In the genomic region with DNA sequence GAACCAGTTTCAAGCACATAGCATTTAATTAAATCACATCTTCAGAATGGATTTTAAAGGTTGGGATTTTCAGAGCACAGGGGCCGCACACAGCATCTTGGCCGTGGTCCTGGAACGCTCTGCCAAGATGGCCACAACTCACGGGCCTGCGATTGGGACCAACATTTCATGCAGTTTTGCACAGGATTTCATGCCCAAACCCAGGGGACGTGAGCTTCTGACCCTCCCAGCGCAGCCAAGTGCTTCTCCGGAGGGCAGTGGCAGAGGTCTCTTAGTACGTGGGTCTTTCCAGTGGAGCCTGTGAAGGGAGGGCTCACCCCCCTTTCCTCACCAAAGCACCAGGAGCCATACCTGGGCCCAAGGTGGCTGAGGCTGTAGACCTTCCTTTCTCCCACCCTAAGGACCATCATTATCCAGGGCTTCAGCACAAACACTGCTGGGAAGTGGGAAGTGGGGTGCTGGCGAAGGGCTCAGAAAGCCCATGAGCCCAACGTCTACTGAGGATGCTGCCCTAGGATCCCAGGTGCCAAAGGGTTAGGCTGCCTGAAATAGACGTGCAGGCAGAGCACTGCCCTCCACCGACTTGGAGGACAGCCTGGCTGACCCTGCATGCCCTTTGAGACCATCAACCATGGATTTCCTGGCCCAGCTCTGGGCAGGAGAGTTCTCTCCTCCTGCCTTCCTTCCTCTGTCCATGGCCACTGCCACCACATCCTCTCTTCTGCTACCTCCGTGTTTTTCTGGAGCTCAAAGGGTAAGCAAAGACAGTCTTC, we compare ENCODE assay signal across 15 cellular contexts.
"Had no signal": no experiment of that assay in that cellular context is flagged by ENCODE, and none has a peak within 500 bp of the region (broad histone marks: within the 10 kb centered on the region; RNA-seq: fewer than 3 reads in every experiment).

No MANE protein-coding gene starts in this region.

- H3K27ac ChIP-seq: gastrocnemius medialis, ovary, right lobe of liver, spleen, tibial artery, uterus had no signal

- H3K27ac Mint-ChIP-seq: naive thymus-derived CD4-positive, alpha-beta T cell; stimulated activated memory B cell treated with anti-CD40 and anti-IgM and Interleukin-4, amounts not matched to agents 10 μg/mL and 1 μg/mL and 100 μg/mL, for 72 hours; stimulated activated naive CD8-positive, alpha-beta T cell treated with anti-CD3 and anti-CD28 coated beads, Interleukin-15, Interleukin-2, amounts not matched to agents 100 ng/mL and 50 ng/mL, for 24 hours had no signal

- ATAC-seq: esophagus mucosa; naive thymus-derived CD4-positive, alpha-beta T cell; stimulated activated memory B cell treated with anti-CD40 and anti-IgM and Interleukin-4, amounts not matched to agents 10 μg/mL and 1 μg/mL and 100 μg/mL, for 72 hours had no signal

- H3K4me1 ChIP-seq: right lobe of liver, spleen, uterus had no signal

- DNase-seq: effector memory CD4-positive, alpha-beta T cell; naive thymus-derived CD4-positive, alpha-beta T cell; spleen; stimulated activated CD4-positive, alpha-beta T cell treated with anti-CD3 and anti-CD28 coated beads, Interleukin-15, amount 100 ng/mL, for 24 hours; stimulated activated CD4-positive, alpha-beta T cell treated with anti-CD3 and anti-CD28 coated beads, Interleukin-1b, Interleukin-23, amount 100 ng/mL, for 48 hours; stimulated activated CD4-positive, alpha-beta T cell treated with anti-CD3 and anti-CD28 coated beads, Interleukin-4, amount 100 ng/mL, for 24 hours had no signal

- H3K9me3 Mint-ChIP-seq: stimulated activated memory B cell treated with anti-CD40 and anti-IgM and Interleukin-4, amounts not matched to agents 10 μg/mL and 1 μg/mL and 100 μg/mL, for 72 hours; stimulated activated naive CD8-positive, alpha-beta T cell treated with anti-CD3 and anti-CD28 coated beads, Interleukin-15, Interleukin-2, amounts not matched to agents 100 ng/mL and 50 ng/mL, for 24 hours had no signal

- H3K4me3 Mint-ChIP-seq: naive thymus-derived CD4-positive, alpha-beta T cell; stimulated activated memory B cell treated with anti-CD40 and anti-IgM and Interleukin-4, amounts not matched to agents 10 μg/mL and 1 μg/mL and 100 μg/mL, for 72 hours; stimulated activated naive CD8-positive, alpha-beta T cell treated with anti-CD3 and anti-CD28 coated beads, Interleukin-15, Interleukin-2, amounts not matched to agents 100 ng/mL and 50 ng/mL, for 24 hours had no signal

- H3K9me3 ChIP-seq: gastrocnemius medialis, ovary, right lobe of liver, spleen, tibial artery, upper lobe of left lung, uterus had no signal

- H3K36me3 Mint-ChIP-seq: naive thymus-derived CD4-positive, alpha-beta T cell; stimulated activated memory B cell treated with anti-CD40 and anti-IgM and Interleukin-4, amounts not matched to agents 10 μg/mL and 1 μg/mL and 100 μg/mL, for 72 hours had no signal

- H3K36me3 ChIP-seq: gastrocnemius medialis, ovary, right lobe of liver, spleen, tibial artery, upper lobe of left lung, uterus had no signal

- H3K4me1 Mint-ChIP-seq: naive thymus-derived CD4-positive, alpha-beta T cell; stimulated activated memory B cell treated with anti-CD40 and anti-IgM and Interleukin-4, amounts not matched to agents 10 μg/mL and 1 μg/mL and 100 μg/mL, for 72 hours had no signal

- H3K27me3 Mint-ChIP-seq: stimulated activated memory B cell treated with anti-CD40 and anti-IgM and Interleukin-4, amounts not matched to agents 10 μg/mL and 1 μg/mL and 100 μg/mL, for 72 hours had no signal

- H3K27me3 ChIP-seq: gastrocnemius medialis, ovary, right lobe of liver, tibial artery, upper lobe of left lung, uterus had no signal

- H3K4me3 ChIP-seq: gastrocnemius medialis, ovary, right lobe of liver, spleen, tibial artery, upper lobe of left lung, uterus had no signal
